In the genomic region with DNA sequence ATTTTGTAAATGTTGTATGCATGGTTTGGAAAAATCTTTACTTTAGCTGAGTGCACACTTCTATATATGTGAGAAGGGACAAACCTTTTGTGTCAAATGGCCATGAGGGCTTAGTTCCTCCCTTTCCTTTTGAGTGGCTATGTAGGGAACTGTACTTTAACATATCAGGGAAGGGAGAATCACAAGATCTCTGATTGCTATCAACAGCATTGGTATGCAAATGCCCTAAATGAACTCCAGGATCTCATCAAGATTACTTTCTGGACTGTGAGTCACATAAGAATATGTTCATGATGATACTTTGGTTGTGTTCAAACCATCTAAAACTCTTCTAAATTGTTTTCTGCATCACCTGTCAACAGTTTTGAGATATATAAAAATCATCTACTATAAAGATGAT, we compare ENCODE assay signal across 12 cellular contexts. TPM values are rescaled to one million over a fixed set of nuclear protein-coding genes. Genes with fewer than 3 reads are reported as not detected.
"Had no signal": no experiment of that assay in that cellular context is flagged by ENCODE, and none has a peak within 500 bp of the region (broad histone marks: within the 10 kb centered on the region; RNA-seq: fewer than 3 reads in every experiment).

No MANE protein-coding gene starts in this region.

- ATAC-seq: GM23338, HCT116 had no signal

- H3K4me1 ChIP-seq: HAP-1 had no signal

- H3K9ac ChIP-seq: GM23248 had no signal

- H3K36me3 ChIP-seq: HAP-1 had no signal

- DNase-seq: GM23248, GOT3, H7, H9, HCEC 1CT, HFFc6 had no signal

- H2AFZ ChIP-seq: GM23248, GM23338 had no signal

- H3K9me3 ChIP-seq: HAP-1 had no signal

- H3K27ac ChIP-seq: GM23248 had no signal

- FAIRE-seq: H1, H54 had no signal

- H3K4me3 ChIP-seq: GM23248, GM23338, HAP-1 had no signal

- H3K4me2 ChIP-seq: GM23338 had no signal

RNA-seq across cellular contexts. Expression of a gene that starts 31.2 kb away (rescaled TPM):
- total RNA-seq: GM23248, GM23338, H1, H4, H7, H9, HFFc6 had no signal
- polyA plus RNA-seq: GM23248, GM23338, H1 had no signal
